ENCODE assay signal across 9 cellular contexts in the genomic region with DNA sequence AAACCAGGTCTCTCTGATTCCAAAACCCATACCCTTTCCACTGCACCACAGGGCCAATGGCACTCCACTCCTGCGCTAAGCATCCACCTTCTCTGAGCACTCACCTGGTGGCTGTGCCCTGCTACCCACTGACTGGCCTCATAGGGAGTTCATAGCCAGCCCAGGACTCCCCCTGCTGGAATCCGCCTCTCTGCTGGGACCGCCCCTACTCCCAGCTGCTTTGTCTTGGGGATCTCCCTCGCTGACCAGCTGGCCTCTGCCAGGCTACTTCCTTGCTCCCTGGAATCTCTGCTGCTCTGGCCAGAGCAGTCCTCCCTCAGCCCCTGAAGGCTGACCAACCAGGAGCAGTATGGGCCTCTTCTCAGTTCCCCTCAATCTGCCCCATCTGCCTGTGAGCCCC.
A peak's percentile ranks its signal among the peaks of the same experiment; 100 is the strongest.
DNase-seq lines count a peak whose midpoint lies in the region; ATAC-seq and TF ChIP-seq lines count a peak whose summit lies in the region.
"Had no signal": no experiment of that assay in that cellular context is flagged by ENCODE, and none has a peak within 500 bp of the region (broad histone marks: within the 10 kb centered on the region; RNA-seq: fewer than 3 reads in every experiment).

No MANE protein-coding gene starts in this region.

- H3K4me1 ChIP-seq in naive thymus-derived CD4-positive, alpha-beta T cell (ENCODE audit: control insufficient read depth in 2 of 2, insufficient read depth in 2 of 2, low read length in 2 of 2), result no peaks in the 10 kb centered on the region

- peaks cover 11% of the 10 kb centered on the region for H3K4me1 Mint-ChIP-seq in nephron progenitor cell
- no peaks in the 10 kb centered on the region for H3K4me1 Mint-ChIP-seq in naive thymus-derived CD4-positive, alpha-beta T cell
- H3K4me1 Mint-ChIP-seq: brain had no signal

- ATAC-seq in GM18520 (IDR thresholded peaks at IDR 0.05; ENCODE audit: unreplicated experiment), result peak; percentile 80
- ATAC-seq in naive thymus-derived CD4-positive, alpha-beta T cell, result no peak

- no peaks in the 10 kb centered on the region for H3K36me3 Mint-ChIP-seq in nephron progenitor cell (ENCODE audit: low read depth)
- no peaks in the 10 kb centered on the region for H3K36me3 Mint-ChIP-seq in naive thymus-derived CD4-positive, alpha-beta T cell
- H3K36me3 Mint-ChIP-seq: brain had no signal

- CTCF ChIA-PET in naive thymus-derived CD4-positive, alpha-beta T cell (lab: Charles Lee), result no interaction called here

- DNase-seq in HFF-Myc (ENCODE audit: extremely low read depth, low read depth), result no peak
- peak; percentile 74 for DNase-seq in NCI-H69 (lab: John Stamatoyannopoulos, UW)
- peak; percentile 48 for DNase-seq in nephron progenitor cell
- DNase-seq in activated CD4-positive, alpha-beta T cell treated with anti-CD3 and anti-CD28 coated beads, Interleukin-2, amount 50 U/mL, for 1 hour, result no peak
- no peak for DNase-seq in naive thymus-derived CD4-positive, alpha-beta T cell
- DNase-seq in KBM-7, result no peak
- no peak for DNase-seq in stimulated activated CD4-positive, alpha-beta T cell treated with anti-CD3 and anti-CD28 coated beads, Interleukin-4, amount 100 ng/mL, for 24 hours

- in situ Hi-C loops in KBM-7 (cut with MboI; ENCODE audit: low pct_unique_long_range_greater_than_20kb, low sequenced_read_pairs), result no loop called here

- intact Hi-C loops in naive thymus-derived CD4-positive, alpha-beta T cell (cut with micrococcal nuclease), result no loop called here

- no peak overlapping the region for H3K27ac ChIP-seq in naive thymus-derived CD4-positive, alpha-beta T cell (ENCODE audit: low read depth, low read length)

- H3K4me3 Mint-ChIP-seq in nephron progenitor cell, result no peak overlapping the region
- no peak overlapping the region for H3K4me3 Mint-ChIP-seq in naive thymus-derived CD4-positive, alpha-beta T cell
- H3K4me3 Mint-ChIP-seq: brain had no signal

- no peaks in the 10 kb centered on the region for H3K9me3 Mint-ChIP-seq in nephron progenitor cell
- H3K9me3 Mint-ChIP-seq in naive thymus-derived CD4-positive, alpha-beta T cell, result no peaks in the 10 kb centered on the region
- H3K9me3 Mint-ChIP-seq: brain had no signal

- H3K27me3 Mint-ChIP-seq in nephron progenitor cell (ENCODE audit: low read depth, poor library complexity), result no peaks in the 10 kb centered on the region
- H3K27me3 Mint-ChIP-seq in naive thymus-derived CD4-positive, alpha-beta T cell, result peaks cover 0 to 25% (median 8%) of the 10 kb centered on the region in 5 donors

- no peak overlapping the region for H3K27ac Mint-ChIP-seq in nephron progenitor cell
- no peak overlapping the region for H3K27ac Mint-ChIP-seq in naive thymus-derived CD4-positive, alpha-beta T cell
- H3K27ac Mint-ChIP-seq: brain had no signal

- TF ChIP-seq CTCF in HFF-Myc (IDR thresholded peaks at IDR 0.05; ENCODE audit: low read depth, low read length, missing control alignments), result peak; percentile 23
- no peak for TF ChIP-seq CTCF in nephron progenitor cell (IDR thresholded peaks at IDR 0.05)

- H3K27me3 ChIP-seq in naive thymus-derived CD4-positive, alpha-beta T cell (ENCODE audit: control insufficient read depth in 2 of 2, insufficient read depth in 2 of 2, low read length in 2 of 2), result no peaks in the 10 kb centered on the region

- H3K36me3 ChIP-seq in naive thymus-derived CD4-positive, alpha-beta T cell (ENCODE audit: control insufficient read depth in 2 of 3, insufficient read depth in 3 of 3, low read length in 3 of 3), result no peaks in the 10 kb centered on the region

- no peak overlapping the region for H3K4me3 ChIP-seq in HFF-Myc (replicated peaks; ENCODE audit: low read depth, low read length)
- H3K4me3 ChIP-seq in naive thymus-derived CD4-positive, alpha-beta T cell (ENCODE audit: low read length), result no peak overlapping the region

- H3K9me3 ChIP-seq in naive thymus-derived CD4-positive, alpha-beta T cell (ENCODE audit: control insufficient read depth in 2 of 3, low read length in 3 of 3), result no peaks in the 10 kb centered on the region

- POLR2A ChIA-PET in naive thymus-derived CD4-positive, alpha-beta T cell (lab: Charles Lee), result no interaction called here

Comparison
In these comparisons a context has a peak if more than half of its experiments do, and no peak if none do; other contexts are left out.
1. DNase-seq: peak in NCI-H69 (single experiment) and nephron progenitor cell (single experiment); none in HFF-Myc (single experiment), activated CD4-positive, alpha-beta T cell treated with anti-CD3 and anti-CD28 coated beads, Interleukin-2, amount 50 U/mL, for 1 hour (single experiment), naive thymus-derived CD4-positive, alpha-beta T cell (0 of 9), KBM-7 (single experiment) and stimulated activated CD4-positive, alpha-beta T cell treated with anti-CD3 and anti-CD28 coated beads, Interleukin-4, amount 100 ng/mL, for 24 hours (single experiment).